In genomic region chrX:68710870-68711576, GRCh38 we compare ENCODE assay signal across 8 cellular contexts.
DNase-seq lines count a peak whose midpoint lies in the region; ATAC-seq, FAIRE-seq and TF ChIP-seq lines count a peak whose summit lies in the region.

No MANE protein-coding gene starts in this region.

- CTCF ChIA-PET in endothelial cell of umbilical vein (lab: Charles Lee) = interaction anchor here (0.5 to 2.0 kb wide), 33 partner anchors 9 to 527 kb away, joined by 3 to 29 read pairs (median 4); partner anchors contain the start of genes STARD8 and YIPF6

- H3K4me1 ChIP-seq in OCI-LY3 (ENCODE audit: low read length) (peaks cover 5% of the 10 kb centered on the region; the same call in 1 of the 2 replicates), endothelial cell of umbilical vein (ENCODE audit: control insufficient read depth, extremely low read depth, insufficient read depth, low read length) (no peaks in the 10 kb centered on the region), osteoblast (ENCODE audit: insufficient read depth, low read length) (no peaks in the 10 kb centered on the region)

- H3K9me1 ChIP-seq in endothelial cell of umbilical vein (replicated peaks; ENCODE audit: control insufficient read depth, extremely low read depth, insufficient read depth, low read length) = no peaks in the 10 kb centered on the region

- H3K27ac ChIP-seq in OCI-LY3 (ENCODE audit: low read length) = no peak overlapping the region
- no peak overlapping the region for H3K27ac ChIP-seq in endothelial cell of umbilical vein (ENCODE audit: insufficient read depth, low read depth, low read length)
- H3K27ac ChIP-seq in osteoblast (ENCODE audit: low read depth, low read length) = no peak overlapping the region

- dilution Hi-C loops in endothelial cell of umbilical vein (cut with MboI; ENCODE audit: extremely low pct_ligation_motif_present, low sequenced_read_pairs) = no loop called here

- H3K9me3 ChIP-seq in OCI-LY3 (ENCODE audit: insufficient read depth, low read length) = no peaks in the 10 kb centered on the region
- no peaks in the 10 kb centered on the region for H3K9me3 ChIP-seq in endothelial cell of umbilical vein (replicated peaks; ENCODE audit: control insufficient read depth, insufficient read depth, low read length)
- no peaks in the 10 kb centered on the region for H3K9me3 ChIP-seq in osteoblast (ENCODE audit: low read depth, low read length)

- intact Hi-C loops in endothelial cell of umbilical vein (cut with micrococcal nuclease) = loop anchor here (1.0 kb wide), 3 partner anchors 112 to 514 kb away; no protein-coding TSS in a partner anchor

- no peaks in the 10 kb centered on the region for H3K79me2 ChIP-seq in OCI-LY3 (ENCODE audit: low read length)
- H3K79me2 ChIP-seq in endothelial cell of umbilical vein (ENCODE audit: control insufficient read depth, insufficient read depth, low read length) = peaks cover 10% of the 10 kb centered on the region
- H3K79me2 ChIP-seq in osteoblast (ENCODE audit: insufficient read depth, low read length) = peaks cover 12% of the 10 kb centered on the region

- H3K27me3 ChIP-seq in OCI-LY3 (ENCODE audit: low read depth, low read length) (no peaks in the 10 kb centered on the region), endothelial cell of umbilical vein (ENCODE audit: control insufficient read depth in 2 of 2, insufficient read depth in 2 of 2, low read length in 2 of 2) (no peaks in the 10 kb centered on the region), osteoblast (ENCODE audit: insufficient read depth, low read length) (peaks cover 5% of the 10 kb centered on the region)

- H3K4me2 ChIP-seq in OCI-LY3 (ENCODE audit: low read length) (no peak overlapping the region), endothelial cell of umbilical vein (ENCODE audit: insufficient read depth, low read length) (no peak overlapping the region), osteoblast (ENCODE audit: insufficient read depth, low read length) (no peak overlapping the region)

- no peak for TF ChIP-seq POLR2A in endothelial cell of umbilical vein (IDR thresholded peaks at IDR 0.05; ENCODE audit: low read depth, low read length)

- no peak overlapping the region for H2AFZ ChIP-seq in OCI-LY3 (ENCODE audit: low read depth, low read length)
- no peak overlapping the region for H2AFZ ChIP-seq in endothelial cell of umbilical vein (ENCODE audit: low read depth, low read length)
- no peak overlapping the region for H2AFZ ChIP-seq in osteoblast (ENCODE audit: low read length)

- H4K20me1 ChIP-seq in OCI-LY3 (ENCODE audit: insufficient read depth, low read length) = no peaks in the 10 kb centered on the region
- no peaks in the 10 kb centered on the region for H4K20me1 ChIP-seq in endothelial cell of umbilical vein (replicated peaks; ENCODE audit: control insufficient read depth, extremely low read depth, insufficient read depth, low read length)
- H4K20me1 ChIP-seq in osteoblast (ENCODE audit: insufficient read depth, low read length) = peaks cover 9% of the 10 kb centered on the region

- POLR2A ChIA-PET in endothelial cell of umbilical vein (lab: Charles Lee) = no interaction called here

- no peak overlapping the region for H3K9ac ChIP-seq in OCI-LY3 (ENCODE audit: low read length)
- no peak overlapping the region for H3K9ac ChIP-seq in endothelial cell of umbilical vein (replicated peaks; ENCODE audit: extremely low read depth, insufficient read depth, low read length)

- peak; percentile 96 for FAIRE-seq in endothelial cell of umbilical vein (lab: Jason Lieb, UNC)

- no peak overlapping the region for H3K4me3 ChIP-seq in OCI-LY3 (ENCODE audit: low read length)
- no peak overlapping the region for H3K4me3 ChIP-seq in endothelial cell of umbilical vein (replicated peaks in 1 of 3; ENCODE audit: insufficient read depth in 1 of 3, low read depth in 1 of 3, low read length in 3 of 3)
- no peak overlapping the region for H3K4me3 ChIP-seq in osteoblast (ENCODE audit: insufficient read depth, low read length)

- no TSS peak for BruUV-seq in endothelial cell of umbilical vein (replicated peaks; lab: Mats Ljungman, UMichigan)

- H3K36me3 ChIP-seq in OCI-LY3 (replicated peaks; ENCODE audit: low read depth, low read length) (no peaks in the 10 kb centered on the region), endothelial cell of umbilical vein (ENCODE audit: control insufficient read depth in 2 of 2, extremely low read depth in 1 of 2, insufficient read depth in 2 of 2, low read length in 2 of 2) (peaks cover 0 to 7% of the 10 kb centered on the region in 2 experiments), osteoblast (ENCODE audit: insufficient read depth, low read length) (peaks cover 4% of the 10 kb centered on the region)

- peak; percentile 61 for ATAC-seq in GM21447 (IDR thresholded peaks at IDR 0.05; ENCODE audit: unreplicated experiment)
- no peak for ATAC-seq in HG02938 (IDR thresholded peaks at IDR 0.05; ENCODE audit: unreplicated experiment)

- DNase-seq in DMS79 treated with DMSO at 0.1 percent for 48 hours (lab: John Stamatoyannopoulos, UW) (peak; percentile 0), DMS79 (lab: John Stamatoyannopoulos, UW) (no peak), endothelial cell of umbilical vein (ENCODE audit: low read depth, low spot score) (peak; percentile 32), osteoblast (ENCODE audit: insufficient read length, low spot score, missing footprints) (peak; percentile 81), NCI-H226 (no peak)

- TF ChIP-seq CTCF in OCI-LY3 (IDR thresholded peaks at IDR 0.05; ENCODE audit: low read depth, low read length) (peak; percentile 58), endothelial cell of umbilical vein (IDR thresholded peaks at IDR 0.05; ENCODE audit: extremely low read depth in 1 of 2, insufficient read depth in 1 of 2, low read depth in 1 of 2, low read length in 2 of 2) (peak; percentile 45 to 48), osteoblast (IDR thresholded peaks at IDR 0.05; ENCODE audit: extremely low read depth, low read depth, low read length) (peak; percentile 59)

TF ChIP-seq in endothelial cell of umbilical vein, 7 proteins besides CTCF, POLR2A, EP300 and RAD21:
- no peak for TF ChIP-seq MYC (IDR thresholded peaks at IDR 0.05; ENCODE audit: low read depth, low read length)
- TF ChIP-seq MAX (IDR thresholded peaks at IDR 0.05; ENCODE audit: insufficient read depth, insufficient read length) = no peak
- no peak for TF ChIP-seq EZH2 (IDR thresholded peaks at IDR 0.05; ENCODE audit: borderline replicate concordance, low read depth, low read length, severe bottlenecking)
- TF ChIP-seq POLR2AphosphoS5 (IDR thresholded peaks at IDR 0.05; ENCODE audit: insufficient read depth, low read depth, low read length) = no peak
- TF ChIP-seq JUN (IDR thresholded peaks at IDR 0.05; ENCODE audit: borderline replicate concordance, insufficient read depth, insufficient read length, low read depth) = no peak
- no peak for TF ChIP-seq FOS (IDR thresholded peaks at IDR 0.05; ENCODE audit: borderline replicate concordance, insufficient read depth, low read length)
- no peak for TF ChIP-seq GATA2 (IDR thresholded peaks at IDR 0.05; ENCODE audit: insufficient read depth, insufficient read length, low read depth, low read length)

Comparison
In these comparisons a context has a peak if more than half of its experiments do, and no peak if none do; other contexts are left out.
1. DNase-seq: peak in DMS79 treated with DMSO at 0.1 percent for 48 hours (single experiment), endothelial cell of umbilical vein (single experiment) and osteoblast (single experiment); none in DMS79 (single experiment) and NCI-H226 (single experiment).
2. Peak in every context shown above with its lines, with median percentiles within 50 percentile points of each other: CTCF ChIP-seq.